ENCODE assay signal across 19 cellular contexts in genomic region chr5:77463905-77464304, GRCh38. TPM values are rescaled to one million over a fixed set of nuclear protein-coding genes. Genes with fewer than 3 reads are reported as not detected.
A peak's percentile ranks its signal among the peaks of the same experiment; 100 is the strongest.
DNase-seq lines count a peak whose midpoint lies in the region; ATAC-seq, FAIRE-seq and TF ChIP-seq lines count a peak whose summit lies in the region.
"Had no signal": no experiment of that assay in that cellular context is flagged by ENCODE, and none has a peak within 500 bp of the region (broad histone marks: within the 10 kb centered on the region; RNA-seq: fewer than 3 reads in every experiment).

No MANE protein-coding gene starts in this region.

- intact Hi-C loops in HepG2 (cut with micrococcal nuclease; ENCODE audit: unreplicated experiment): no loop called here
- intact Hi-C loops in right lobe of liver (cut with DNase I): no loop called here

- in situ Hi-C loops in HepG2 (cut with HindIII; ENCODE audit: extremely low pct_ligation_motif_present, low pct_unique_long_range_greater_than_20kb): no loop called here

- H4K20me1 ChIP-seq in HepG2 (ENCODE audit: insufficient read depth, low read length): no peaks in the 10 kb centered on the region

- TF ChIP-seq RAD21 in HepG2 (CRISPR knock-in tag; IDR thresholded peaks at IDR 0.05): no peak

- H3K27ac ChIP-seq in HepG2 (ENCODE audit: extremely low read length, insufficient read depth, low read length): no peak overlapping the region
- no peak overlapping the region for H3K27ac ChIP-seq in right lobe of liver
- H3K27ac ChIP-seq: Peyer's patch, SK-N-MC had no signal

- CTCF ChIA-PET in HepG2 (lab: Yijun Ruan, JAX; ENCODE audit: low intra/inter-chr PET ratio, low total read pairs): no interaction called here

- no peak overlapping the region for H3K9ac ChIP-seq in HepG2 (ENCODE audit: insufficient read depth, low read depth, low read length)

- POLR2A ChIA-PET in HepG2 (lab: Yijun Ruan, JAX): no interaction called here

- BruUV-seq in HepG2 (replicated peaks; lab: Mats Ljungman, UMichigan): no TSS peak

- FAIRE-seq in HepG2 (lab: Jason Lieb, UNC): no peak

- H3K4me1 ChIP-seq in HepG2 (ENCODE audit: insufficient read depth, low read length) (peaks cover 5% of the 10 kb centered on the region; the same call in 1 of the 2 replicates), right lobe of liver (peaks cover 0 to 9% (median 0%) of the 10 kb centered on the region in 4 donors)
- H3K4me1 ChIP-seq: Peyer's patch had no signal

- 100% methylated on average over 1 of the region's 1 CpG for WGBS in HepG2 (ENCODE audit: low lambda C conversion rate)
- 75% methylated on average over 1 of the region's 1 CpG for WGBS in right lobe of liver (ENCODE audit: insufficient coverage, low coverage, low lambda C conversion rate, missing lambda C conversion rate)

- H3K36me3 ChIP-seq in HepG2 (replicated peaks in 1 of 2; ENCODE audit: control insufficient read depth in 1 of 2, insufficient read depth in 2 of 2, low read length in 2 of 2) (no peaks in the 10 kb centered on the region), right lobe of liver (no peaks in the 10 kb centered on the region)
- H3K36me3 ChIP-seq: Peyer's patch had no signal

- ATAC-seq in HepG2 (no peak), right lobe of liver (no peak), GM18505 (IDR thresholded peaks at IDR 0.05; ENCODE audit: unreplicated experiment) (no peak)
- ATAC-seq: HCT116 had no signal

- H3K4me2 ChIP-seq in HepG2 (ENCODE audit: low read depth, low read length): no peak overlapping the region

- H3K9me3 ChIP-seq in HepG2 (ENCODE audit: low read length): no peaks in the 10 kb centered on the region
- no peaks in the 10 kb centered on the region for H3K9me3 ChIP-seq in right lobe of liver
- H3K9me3 ChIP-seq: Peyer's patch had no signal

- H3K27me3 ChIP-seq in HepG2 (ENCODE audit: control insufficient read depth in 1 of 2, insufficient read depth in 2 of 2, low read length in 2 of 2) (no peaks in the 10 kb centered on the region), right lobe of liver (no peaks in the 10 kb centered on the region)
- H3K27me3 ChIP-seq: Peyer's patch had no signal

- H3K4me3 ChIP-seq in HepG2 (replicated peaks in 1 of 3; ENCODE audit: insufficient read depth in 1 of 3, low read depth in 2 of 3, low read length in 3 of 3): no peak overlapping the region
- no peak overlapping the region for H3K4me3 ChIP-seq in right lobe of liver
- no peak overlapping the region for H3K4me3 ChIP-seq in choroid plexus epithelial cell (ENCODE audit: low read depth, low read length)
- no peak overlapping the region for H3K4me3 ChIP-seq in fibroblast of pulmonary artery (replicated peaks; ENCODE audit: low read depth, low read length)
- H3K4me3 ChIP-seq: Peyer's patch, SK-N-MC had no signal

- no peak for TF ChIP-seq CTCF in HepG2 (CRISPR knock-in tag; IDR thresholded peaks at IDR 0.05)
- TF ChIP-seq CTCF in right lobe of liver (IDR thresholded peaks at IDR 0.05): no peak
- TF ChIP-seq CTCF in choroid plexus epithelial cell (conservative IDR thresholded peaks at IDR 0.05; ENCODE audit: low read depth, low read length): no peak
- no peak for TF ChIP-seq CTCF in fibroblast of pulmonary artery (IDR thresholded peaks at IDR 0.05; ENCODE audit: low read length, missing control alignments)

- no peak for DNase-seq in HepG2 (ENCODE audit: low spot score)
- DNase-seq in right lobe of liver: no peak
- peak; percentile 37 for DNase-seq in choroid plexus epithelial cell (ENCODE audit: low read depth)
- DNase-seq in fibroblast of pulmonary artery (ENCODE audit: low read depth): peak; percentile 44
- no peak for DNase-seq in DMS153 (lab: John Stamatoyannopoulos, UW)
- DNase-seq in DMS79 treated with DMSO at 0.1 percent for 48 hours (lab: John Stamatoyannopoulos, UW): no peak
- no peak for DNase-seq in A172 (ENCODE audit: low spot score)
- DNase-seq: AML-193, Karpas-422, MM.1S, NCI-H1105 treated with DMSO at 0.1 percent for 48 hours, NCI-H187, NCI-H226, NCI-H524 treated with DMSO at 0.1 percent for 48 hours, Peyer's patch, Right ventricle myocardium superior had no signal

- TF ChIP-seq POLR2A in HepG2 (IDR thresholded peaks at IDR 0.05; ENCODE audit: insufficient read depth in 1 of 2, low read depth in 2 of 2, low read length in 2 of 2): no peak
- TF ChIP-seq POLR2A in right lobe of liver (IDR thresholded peaks at IDR 0.05): no peak
- TF ChIP-seq POLR2A in GM18505 (IDR thresholded peaks at IDR 0.05; ENCODE audit: borderline replicate concordance, extremely low read depth, insufficient read depth, insufficient read length): no peak

- no peaks in the 10 kb centered on the region for H3K79me2 ChIP-seq in HepG2 (ENCODE audit: insufficient read depth, low read length)

- no peak overlapping the region for H2AFZ ChIP-seq in HepG2 (ENCODE audit: low read length)

- no peak for TF ChIP-seq EP300 in HepG2 (IDR thresholded peaks at IDR 0.05; ENCODE audit: low read depth in 2 of 2, low read length in 2 of 2)
- no peak for TF ChIP-seq EP300 in HepG2 (CRISPR knock-in tag; IDR thresholded peaks at IDR 0.05; ENCODE audit: borderline replicate concordance)

TF ChIP-seq in HepG2, 621 proteins besides CTCF, POLR2A, EP300 and RAD21:
- peak; percentile 40; the same call in 1 of the 2 replicates for TF ChIP-seq CEBPG (CRISPR knock-in tag; IDR thresholded peaks at IDR 0.05)
- no peak for TF ChIP-seq ZNF576 (CRISPR knock-in tag; IDR thresholded peaks at IDR 0.05)
- TF ChIP-seq CEBPB (IDR thresholded peaks at IDR 0.05; ENCODE audit: borderline replicate concordance, low read depth, low read length): peak; percentile 89
- TF ChIP-seq ZIK1 (CRISPR knock-in tag; IDR thresholded peaks at IDR 0.05; ENCODE audit: borderline replicate concordance, low read depth): no peak
- TF ChIP-seq TGIF2 (CRISPR knock-in tag; IDR thresholded peaks at IDR 0.05): no peak

RNA-seq across cellular contexts. Expression of gene WDR41, which starts 28.2 kb away (rescaled TPM):
- total RNA-seq in HepG2 (2016; rRNA removed; fragmentation: Illumina TruSeq; extraction: Trizol) (39.3 and 52.8 TPM in 2 replicates), right lobe of liver (10 to 100 TPM; 12.9 to 17.7 (median 17.6) TPM)
- 30.5 and 31.6 TPM in 2 replicates for total RNA-seq in HepG2 (2016; cell fraction: cytosol; rRNA removed; fragmentation: Illumina TruSeq; extraction: Trizol; ENCODE audit: low read depth)
- 41.1 and 50.2 TPM in 2 replicates for total RNA-seq in HepG2 (2016; cell fraction: insoluble cytoplasmic fraction; rRNA removed; fragmentation: Illumina TruSeq; extraction: Trizol)
- 22.4 and 24.4 TPM in 2 replicates for total RNA-seq in HepG2 (2016; cell fraction: membrane; rRNA removed; fragmentation: Illumina TruSeq; extraction: Trizol)
- total RNA-seq in HepG2 (2016; cell fraction: nucleus; rRNA removed; fragmentation: Illumina TruSeq; extraction: Trizol): 23.6 and 25.8 TPM in 2 replicates
- 17.9 and 18.9 TPM in 2 replicates for polyA plus RNA-seq in HepG2 (2011; rRNA removed)
- 11.8 and 17.2 TPM in 2 replicates for polyA plus RNA-seq in HepG2 (2011; cell fraction: cytosol; rRNA removed)
- 10.5 and 11.5 TPM in 2 replicates for polyA plus RNA-seq in HepG2 (2011; cell fraction: nucleus; rRNA removed)
- polyA plus RNA-seq in HepG2 (2012): 20.3 TPM in 2 replicates
- polyA plus RNA-seq in HepG2 (2016; cell fraction: cytosol; fragmentation: Illumina TruSeq; extraction: Trizol; ENCODE audit: low read depth): 7.4 and 8.6 TPM in 2 replicates
- polyA plus RNA-seq in HepG2 (2016; cell fraction: insoluble cytoplasmic fraction; fragmentation: Illumina TruSeq; extraction: Trizol; ENCODE audit: low read depth): 39.8 and 47.6 TPM in 2 replicates
- polyA plus RNA-seq in HepG2 (2016; cell fraction: membrane; fragmentation: Illumina TruSeq; extraction: Trizol; ENCODE audit: low read depth): 10.2 and 11.6 TPM in 2 replicates
- 19.2 and 29.6 TPM in 2 replicates for polyA plus RNA-seq in HepG2 (2016; cell fraction: nucleus; fragmentation: Illumina TruSeq; extraction: Trizol; ENCODE audit: insufficient read depth, low read depth)
- 14.5 and 23.5 TPM in 2 replicates for polyA minus RNA-seq in HepG2 (2011; rRNA and poly(A)+ RNA removed; ENCODE audit: low replicate concordance)
- 18.2 and 19.1 TPM in 2 replicates for polyA minus RNA-seq in HepG2 (2011; cell fraction: cytosol; rRNA and poly(A)+ RNA removed)
- 44.9 and 53.0 TPM in 2 replicates for polyA minus RNA-seq in HepG2 (2011; cell fraction: nucleus; rRNA and poly(A)+ RNA removed)
- total RNA-seq in A172 (2014; rRNA removed; shearing (Covaris generic)): 95.9 and 155 TPM in 2 replicates

Comparison
In these comparisons a context has a peak if more than half of its experiments do, and no peak if none do; other contexts are left out.
1. DNase-seq: peak in choroid plexus epithelial cell (single experiment) and fibroblast of pulmonary artery (single experiment); none in HepG2 (single experiment), right lobe of liver (0 of 3), DMS153 (single experiment), DMS79 treated with DMSO at 0.1 percent for 48 hours (single experiment) and A172 (single experiment).